23 cellular contexts compared by ENCODE assay signal in genomic region chr9:109251776-109252106, GRCh38.
DNase-seq lines count a peak whose midpoint lies in the region; ATAC-seq, FAIRE-seq and TF ChIP-seq lines count a peak whose summit lies in the region.
"Had no signal": no experiment of that assay in that cellular context is flagged by ENCODE, and none has a peak within 500 bp of the region (broad histone marks: within the 10 kb centered on the region; RNA-seq: fewer than 3 reads in every experiment).

No MANE protein-coding gene starts in this region.

- TF ChIP-seq CTCF in 22Rv1 (IDR thresholded peaks at IDR 0.05) = no peak
- no peak for TF ChIP-seq CTCF in Panc1 (IDR thresholded peaks at IDR 0.05)
- TF ChIP-seq CTCF in osteoblast (IDR thresholded peaks at IDR 0.05; ENCODE audit: extremely low read depth, low read depth, low read length) = no peak

- no peak overlapping the region for H3K4me3 Mint-ChIP-seq in dendritic cell treated with granulocyte-macrophage colony-stimulating factor and Interleukin-4, amounts not matched to agents 40 ng/mL and 50 ng/mL, for 4 days
- H3K4me3 Mint-ChIP-seq: CD4-positive, alpha-beta T cell; naive thymus-derived CD4-positive, alpha-beta T cell; stimulated activated naive B cell treated with anti-CD40 and anti-IgM and Interleukin-4, amounts not matched to agents 10 μg/mL and 1 μg/mL and 100 μg/mL, for 72 hours had no signal

- H3K4me3 ChIP-seq in Panc1 (ENCODE audit: low read depth in 2 of 2, low read length in 2 of 2) (no peak overlapping the region), osteoblast (ENCODE audit: insufficient read depth, low read length) (no peak overlapping the region), small intestine (ENCODE audit: low read depth in 1 of 2, low read length in 2 of 2) (no peak overlapping the region)
- H3K4me3 ChIP-seq: HAP-1, psoas muscle, vagina had no signal

- H3K36me3 ChIP-seq in Panc1 (ENCODE audit: control insufficient read depth, insufficient read depth, low read length) = no peaks in the 10 kb centered on the region
- H3K36me3 ChIP-seq in osteoblast (ENCODE audit: insufficient read depth, low read length) = no peaks in the 10 kb centered on the region
- H3K36me3 ChIP-seq in small intestine (ENCODE audit: control insufficient read depth in 2 of 2, insufficient read depth in 2 of 2, low read length in 2 of 2) = no peaks in the 10 kb centered on the region
- H3K36me3 ChIP-seq: vagina had no signal

- no peaks in the 10 kb centered on the region for H3K36me3 Mint-ChIP-seq in dendritic cell treated with granulocyte-macrophage colony-stimulating factor and Interleukin-4, amounts not matched to agents 40 ng/mL and 50 ng/mL, for 4 days (ENCODE audit: low read depth)
- H3K36me3 Mint-ChIP-seq: naive thymus-derived CD4-positive, alpha-beta T cell; stimulated activated naive B cell treated with anti-CD40 and anti-IgM and Interleukin-4, amounts not matched to agents 10 μg/mL and 1 μg/mL and 100 μg/mL, for 72 hours had no signal

- peaks cover 13% of the 10 kb centered on the region for H3K4me1 Mint-ChIP-seq in dendritic cell treated with granulocyte-macrophage colony-stimulating factor and Interleukin-4, amounts not matched to agents 40 ng/mL and 50 ng/mL, for 4 days (ENCODE audit: low read depth)
- H3K4me1 Mint-ChIP-seq: naive thymus-derived CD4-positive, alpha-beta T cell; stimulated activated naive B cell treated with anti-CD40 and anti-IgM and Interleukin-4, amounts not matched to agents 10 μg/mL and 1 μg/mL and 100 μg/mL, for 72 hours had no signal

- H2AFZ ChIP-seq in osteoblast (ENCODE audit: low read length) = no peak overlapping the region

- H3K27ac ChIP-seq in 22Rv1 (peak overlapping the region; percentile 84), Panc1 (ENCODE audit: low read length) (peak overlapping the region; percentile 93), osteoblast (ENCODE audit: low read depth, low read length) (peak overlapping the region; percentile 49), small intestine (ENCODE audit: low read depth in 1 of 2, low read length in 1 of 2) (peak overlapping the region in 1 of 2 donors; percentile 65)
- H3K27ac ChIP-seq: psoas muscle, vagina had no signal

- peaks cover 32% of the 10 kb centered on the region for H3K27me3 Mint-ChIP-seq in dendritic cell treated with granulocyte-macrophage colony-stimulating factor and Interleukin-4, amounts not matched to agents 40 ng/mL and 50 ng/mL, for 4 days

- no peaks in the 10 kb centered on the region for H4K20me1 ChIP-seq in osteoblast (ENCODE audit: insufficient read depth, low read length)

- no peaks in the 10 kb centered on the region for H3K9me3 Mint-ChIP-seq in dendritic cell treated with granulocyte-macrophage colony-stimulating factor and Interleukin-4, amounts not matched to agents 40 ng/mL and 50 ng/mL, for 4 days
- H3K9me3 Mint-ChIP-seq: CD4-positive, alpha-beta T cell; naive thymus-derived CD4-positive, alpha-beta T cell; stimulated activated naive B cell treated with anti-CD40 and anti-IgM and Interleukin-4, amounts not matched to agents 10 μg/mL and 1 μg/mL and 100 μg/mL, for 72 hours had no signal

- no peak for DNase-seq in Panc1 (ENCODE audit: low read depth, low spot score)
- DNase-seq in osteoblast (ENCODE audit: insufficient read length, low spot score, missing footprints) = no peak
- no peak for DNase-seq in kidney glomerular epithelial cell (lab: John Stamatoyannopoulos, UW)
- DNase-seq in small intestine = no peak
- no peak for DNase-seq in left colon
- DNase-seq in NCI-H2029 (lab: John Stamatoyannopoulos, UW) = no peak
- DNase-seq: ACHN; activated CD4-positive, alpha-beta T cell treated with anti-CD3 and anti-CD28 coated beads for 1 hour; activated CD8-positive, alpha-beta memory T cell treated with anti-CD3 and anti-CD28 coated beads, Interleukin-2, amount 50 U/mL, for 4 hours; activated gamma-delta T cell; amygdala; CD4-positive, alpha-beta T cell; DND-41; foreskin melanocyte; Karpas-422; naive thymus-derived CD4-positive, alpha-beta T cell; psoas muscle; stimulated activated CD4-positive, alpha-beta T cell treated with anti-CD3 and anti-CD28 coated beads, Interleukin-12 subunit alpha, Interleukin-12 subunit beta, amount 100 ng/mL, for 4 hours; stimulated activated naive B cell treated with anti-CD40 and anti-IgM and Interleukin-4, amounts not matched to agents 10 μg/mL and 1 μg/mL and 100 μg/mL, for 72 hours had no signal

- CTCF ChIA-PET in Panc1 (lab: Charles Lee) = interaction anchor here (1.0 kb wide), 1 partner anchor 62 kb away, joined by 3 read pairs; no protein-coding TSS in a partner anchor

- ATAC-seq in Panc1 (no peak), left colon (no peak)
- ATAC-seq: psoas muscle; stimulated activated naive B cell treated with anti-CD40 and anti-IgM and Interleukin-4, amounts not matched to agents 10 μg/mL and 1 μg/mL and 100 μg/mL, for 72 hours had no signal

- no peaks in the 10 kb centered on the region for H3K27me3 ChIP-seq in Panc1 (ENCODE audit: control insufficient read depth, insufficient read depth, low read length)
- H3K27me3 ChIP-seq in osteoblast (ENCODE audit: insufficient read depth, low read length) = no peaks in the 10 kb centered on the region
- H3K27me3 ChIP-seq in small intestine (ENCODE audit: control insufficient read depth in 2 of 2, insufficient read depth in 2 of 2, low read length in 2 of 2) = no peaks in the 10 kb centered on the region
- H3K27me3 ChIP-seq: vagina had no signal

- in situ Hi-C loops in Panc1 (cut with HindIII; ENCODE audit: low pct_unique_long_range_greater_than_20kb, low sequenced_read_pairs) = no loop called here

- no TSS peak for BruUV-seq in Panc1 (replicated peaks; lab: Mats Ljungman, UMichigan)

- 77 to 79% (median 78%) methylated on average over 5 of the region's 5 CpGs for WGBS in small intestine, 3 donors

- H3K4me1 ChIP-seq in Panc1 (ENCODE audit: control insufficient read depth, insufficient read depth, low read length) (peaks cover 71% of the 10 kb centered on the region), osteoblast (ENCODE audit: insufficient read depth, low read length) (peaks cover 54% of the 10 kb centered on the region), small intestine (ENCODE audit: control insufficient read depth in 2 of 2, insufficient read depth in 1 of 2, low read depth in 1 of 2, low read length in 1 of 2) (no peaks in the 10 kb centered on the region)
- H3K4me1 ChIP-seq: HAP-1, psoas muscle, vagina had no signal

- FAIRE-seq in small intestine (lab: Jason Lieb, UNC) = no peak

- H3K4me2 ChIP-seq in osteoblast (ENCODE audit: insufficient read depth, low read length) = no peak overlapping the region

- peak overlapping the region; percentile 31 for H3K27ac Mint-ChIP-seq in dendritic cell treated with granulocyte-macrophage colony-stimulating factor and Interleukin-4, amounts not matched to agents 40 ng/mL and 50 ng/mL, for 4 days
- H3K27ac Mint-ChIP-seq: CD4-positive, alpha-beta T cell; naive thymus-derived CD4-positive, alpha-beta T cell; stimulated activated naive B cell treated with anti-CD40 and anti-IgM and Interleukin-4, amounts not matched to agents 10 μg/mL and 1 μg/mL and 100 μg/mL, for 72 hours had no signal

- intact Hi-C loops in Panc1 (cut with micrococcal nuclease; ENCODE audit: unreplicated experiment) = loop anchor here (2.0 kb wide), 1 partner anchor 65 kb away; no protein-coding TSS in a partner anchor
- intact Hi-C loops in dendritic cell treated with granulocyte-macrophage colony-stimulating factor and Interleukin-4, amounts not matched to agents 40 ng/mL and 50 ng/mL, for 4 days (cut with micrococcal nuclease) = no loop called here
- intact Hi-C loops in left colon (cut with DNase I, micrococcal nuclease) = no loop called here

- H3K9me3 ChIP-seq in Panc1 (ENCODE audit: control insufficient read depth, insufficient read depth, low read depth, low read length) (no peaks in the 10 kb centered on the region), osteoblast (ENCODE audit: low read depth, low read length) (no peaks in the 10 kb centered on the region), small intestine (ENCODE audit: control insufficient read depth, low read depth) (no peaks in the 10 kb centered on the region)
- H3K9me3 ChIP-seq: HAP-1, psoas muscle, vagina had no signal

- no peaks in the 10 kb centered on the region for H3K79me2 ChIP-seq in osteoblast (ENCODE audit: insufficient read depth, low read length)

- POLR2A ChIA-PET in Panc1 (lab: Charles Lee) = no interaction called here
